ENCODE assay signal across 24 cellular contexts in the genomic region with DNA sequence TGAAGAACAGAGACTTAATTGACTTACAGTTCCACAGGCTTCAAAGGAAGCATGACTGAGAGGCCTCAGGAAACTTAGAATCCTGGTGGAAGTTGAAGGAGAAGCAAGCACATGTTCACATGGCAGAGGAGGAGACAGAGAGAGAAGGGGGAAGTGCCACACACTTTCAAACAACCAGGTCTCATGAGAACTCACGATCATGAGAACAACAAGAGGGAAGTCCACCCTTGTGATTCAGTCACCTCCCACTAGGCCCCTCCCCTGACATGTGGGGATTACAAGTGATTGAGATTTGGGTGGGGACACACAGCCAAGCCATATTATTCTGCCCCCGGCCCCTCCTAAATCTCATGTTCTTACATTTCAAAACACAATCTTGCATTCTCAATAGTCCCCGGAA.
"Had no signal": no experiment of that assay in that cellular context is flagged by ENCODE, and none has a peak within 500 bp of the region (broad histone marks: within the 10 kb centered on the region; RNA-seq: fewer than 3 reads in every experiment).

No MANE protein-coding gene starts in this region.

- H3K27me3 ChIP-seq: breast epithelium, colonic mucosa, esophagus squamous epithelium, gastroesophageal sphincter, spleen had no signal

- H3K4me3 ChIP-seq: breast epithelium, colonic mucosa, esophagus squamous epithelium, gastroesophageal sphincter, mucosa of descending colon, spleen, thoracic aorta had no signal

- H3K27me3 Mint-ChIP-seq: activated naive CD8-positive, alpha-beta T cell treated with anti-CD3 and anti-CD28 coated beads, Interleukin-2, amount 10 ng/mL, durations not matched to agents 7 days and 5 days; T-cell; type B pancreatic cell had no signal

- H3K4me1 Mint-ChIP-seq: neural crest cell had no signal

- H3K4me1 ChIP-seq: breast epithelium had no signal

- DNase-seq: activated CD8-positive, alpha-beta memory T cell treated with anti-CD3 and anti-CD28 coated beads, Interleukin-2, amount 50 U/mL, for 48 hours; activated effector memory CD4-positive, alpha-beta T cell treated with Interleukin-2 at 50 U/mL for 16 hours; activated naive CD4-positive, alpha-beta T cell treated with anti-CD3 and anti-CD28 coated beads for 36 hours; activated naive CD8-positive, alpha-beta T cell treated with anti-CD3 and anti-CD28 coated beads, Interleukin-2, amount 10 ng/mL, durations not matched to agents 7 days and 5 days; activated T-cell treated with anti-CD3 and anti-CD28 coated beads, Interleukin-2, amount 50 U/mL, for 48 hours; amniotic stem cell; colonic mucosa; esophagus squamous epithelium; head of caudate nucleus; islet precursor cell; left cardiac atrium; mesendoderm; mucosa of descending colon; retina; spleen; stimulated activated CD4-positive, alpha-beta T cell treated with anti-CD3 and anti-CD28 coated beads, Interleukin-4, amount 100 ng/mL, for 1 hour; stimulated activated naive CD4-positive, alpha-beta T cell treated with Interleukin-2 at 50 U/mL for 16 hours; T-cell had no signal

- H3K4me3 Mint-ChIP-seq: activated naive CD4-positive, alpha-beta T cell treated with anti-CD3 and anti-CD28 coated beads for 36 hours; activated naive CD8-positive, alpha-beta T cell treated with anti-CD3 and anti-CD28 coated beads, Interleukin-2, amount 10 ng/mL, durations not matched to agents 7 days and 5 days; neural crest cell; type B pancreatic cell; WTC11 had no signal

- H3K36me3 ChIP-seq: breast epithelium, colonic mucosa, thoracic aorta had no signal

- H3K27ac Mint-ChIP-seq: activated naive CD4-positive, alpha-beta T cell treated with anti-CD3 and anti-CD28 coated beads for 36 hours; T-cell; type B pancreatic cell; WTC11 had no signal

- H3K27ac ChIP-seq: breast epithelium, colonic mucosa, esophagus squamous epithelium, gastroesophageal sphincter, spleen, thoracic aorta had no signal

- ATAC-seq: gastroesophageal sphincter, left cardiac atrium, mucosa of descending colon, T-cell, WTC11 had no signal

- H3K9me3 ChIP-seq: colonic mucosa had no signal
